Comparison of ENCODE assay signal across 8 cellular contexts in genomic region chr19:53908106-53908932, GRCh38. TPM values are rescaled to one million over a fixed set of nuclear protein-coding genes. Genes with fewer than 3 reads are reported as not detected.
DNase-seq lines count a peak whose midpoint lies in the region; ATAC-seq, FAIRE-seq and TF ChIP-seq lines count a peak whose summit lies in the region.

No MANE protein-coding gene starts in this region.

- H3K4me3 ChIP-seq in GM12878: no peak overlapping the region
- H3K4me3 ChIP-seq in lower leg skin (ENCODE audit: low read depth, poor library complexity, severe bottlenecking): no peak overlapping the region

- intact Hi-C loops in GM12878 (cut with micrococcal nuclease; ENCODE audit: unreplicated experiment) (no loop called here), lower leg skin (cut with DNase I; ENCODE audit: low total_unique reads) (loop anchor here (10.0 kb wide), 1 partner anchor 116 kb away; no protein-coding TSS in a partner anchor)

- POLR2A ChIA-PET in GM12878 (lab: Charles Lee): no interaction called here

- in situ Hi-C loops in GM12878 (cut with MboI): no loop called here

- H3K36me3 Mint-ChIP-seq in T-helper 17 cell (ENCODE audit: low read depth) (peaks cover 22% of the 10 kb centered on the region), immature natural killer cell (peaks cover 4 to 6% (median 5%) of the 10 kb centered on the region in 3 donors)

- H2AFZ ChIP-seq in GM12878 (ENCODE audit: control insufficient read depth, low read depth, low read length): no peak overlapping the region

- BruUV-seq in GM12878 (replicated peaks; lab: Mats Ljungman, UMichigan): no TSS peak

- no peaks in the 10 kb centered on the region for H3K27me3 ChIP-seq in GM12878 (replicated peaks in 1 of 2; ENCODE audit: control insufficient read depth in 2 of 2, insufficient read depth in 2 of 2, low read length in 1 of 2)

- no peak for TF ChIP-seq POLR2A in GM12878 (IDR thresholded peaks at IDR 0.05; ENCODE audit: low read depth, low read length)
- no peak for TF ChIP-seq POLR2A in lower leg skin (IDR thresholded peaks at IDR 0.05)

- H3K9ac ChIP-seq in GM12878 (ENCODE audit: control insufficient read depth, insufficient read depth, low read length): no peak overlapping the region

- ATAC-seq in T-helper 17 cell: peak; percentile 73
- no peak for ATAC-seq in GM12878
- no peak for ATAC-seq in GM19351 (IDR thresholded peaks at IDR 0.05; ENCODE audit: unreplicated experiment)

- no peaks in the 10 kb centered on the region for H3K4me1 ChIP-seq in GM12878 (ENCODE audit: control insufficient read depth, insufficient read depth, low read length)

- RAD21 ChIA-PET in GM12878 (lab: Charles Lee; ENCODE audit: unreplicated experiment): no interaction called here

- TF ChIP-seq EP300 in GM12878 (IDR thresholded peaks at IDR 0.05; ENCODE audit: borderline replicate concordance in 1 of 2, control insufficient read depth in 1 of 2, low read depth in 2 of 2, low read length in 2 of 2): no peak

- WGBS in GM12878 (ENCODE audit: insufficient coverage, insufficient replicate concordance, low lambda C conversion rate, missing lambda C conversion rate): 15% methylated on average over 21 of the region's 51 CpGs
- 2 to 4% methylated on average over 39 to 47 of the region's 51 CpGs for WGBS in lower leg skin, 2 donors

- H3K9me3 Mint-ChIP-seq in immature natural killer cell: peaks cover 0 to 5% (median 0%) of the 10 kb centered on the region in 6 donors

- H3K4me3 Mint-ChIP-seq in T-helper 17 cell (peak overlapping the region; percentile 47), immature natural killer cell (peak overlapping the region; percentile 33 to 70 (median 50))

- TF ChIP-seq CTCF in GM12878 (IDR thresholded peaks at IDR 0.05 in 2 of 3, conservative IDR thresholded peaks at IDR 0.05 in 1 of 3; ENCODE audit: control insufficient read depth in 2 of 3, extremely low read depth in 1 of 3, insufficient read depth in 1 of 3, low read depth in 3 of 3, low read length in 3 of 3): no peak
- no peak for TF ChIP-seq CTCF in lower leg skin (IDR thresholded peaks at IDR 0.05)

- H3K27ac ChIP-seq in GM12878 (ENCODE audit: control insufficient read depth, insufficient read depth): no peak overlapping the region

- H3K27me3 Mint-ChIP-seq in T-helper 17 cell (peaks cover 71% of the 10 kb centered on the region), immature natural killer cell (ENCODE audit: low read depth in 3 of 3) (peaks cover 18 to 42% (median 25%) of the 10 kb centered on the region in 3 donors)

- H3K27ac Mint-ChIP-seq in T-helper 17 cell (no peak overlapping the region), immature natural killer cell (no peak overlapping the region)

- no peaks in the 10 kb centered on the region for H3K79me2 ChIP-seq in GM12878 (ENCODE audit: control insufficient read depth, insufficient read depth, low read length)

- DNase-seq in NCI-H1105 treated with DMSO at 0.1 percent for 48 hours (lab: John Stamatoyannopoulos, UW) (peak; percentile 12), NCI-H1105 (lab: John Stamatoyannopoulos, UW) (no peak), T-helper 17 cell (peak in 1 of 3 donors; percentile 22), GM12878 (ENCODE audit: low read depth, low spot score) (no peak), immature natural killer cell (no peak), lower leg skin (ENCODE audit: low spot score in 2 of 2) (no peak)
- DNase-seq in stimulated activated CD4-positive, alpha-beta T cell treated with anti-CD3 and anti-CD28 coated beads, Interleukin-4, amount 100 ng/mL, for 1 hour: peak; percentile 58

- H3K9me3 ChIP-seq in T-helper 17 cell (ENCODE audit: control insufficient read depth, low read length, poor library complexity, severe bottlenecking) (no peaks in the 10 kb centered on the region), GM12878 (replicated peaks; ENCODE audit: control insufficient read depth, insufficient read depth, low read length) (no peaks in the 10 kb centered on the region; the same call in 2 of the 3 replicates)

- H4K20me1 ChIP-seq in GM12878 (ENCODE audit: control insufficient read depth, insufficient read depth): no peaks in the 10 kb centered on the region

- SMC1A ChIA-PET in GM12878 (lab: Charles Lee; ENCODE audit: uncharacterized antibody, unreplicated experiment): no interaction called here

- no peak for TF ChIP-seq RAD21 in GM12878 (IDR thresholded peaks at IDR 0.05; ENCODE audit: insufficient read depth, low read depth, low read length)

- H3K36me3 ChIP-seq in GM12878 (ENCODE audit: control insufficient read depth in 2 of 2, insufficient read depth in 2 of 2, low read length in 1 of 2): no peaks in the 10 kb centered on the region

- no peak overlapping the region for H3K4me2 ChIP-seq in GM12878 (ENCODE audit: control insufficient read depth, insufficient read depth)

- CTCF ChIA-PET in GM12878 (lab: Yijun Ruan, JAX): no interaction called here

- H3K4me1 Mint-ChIP-seq in T-helper 17 cell (peaks cover 27% of the 10 kb centered on the region), immature natural killer cell (peaks cover 24 to 29% of the 10 kb centered on the region in 2 donors)

- no peak for FAIRE-seq in GM12878 (lab: Jason Lieb, UNC)

RNA-seq across cellular contexts. Expression of gene CACNG7, which starts 0.8 kb away (rescaled TPM):
- total RNA-seq in T-helper 17 cell (not detected), GM12878 (2014; rRNA removed) (not detected in 2 replicates), GM12878 (2014; rRNA removed; fragmentation: Illumina TruSeq; extraction: Trizol) (not detected in 2 replicates), GM12878 (2021) (not detected in 2 replicates), lower leg skin (not detected)
- total RNA-seq in GM12878 (2013; cell fraction: nucleolus; rRNA removed): not detected in 2 replicates
- not detected for polyA plus RNA-seq in GM12878 (2011; ENCODE audit: low read depth)
- polyA plus RNA-seq in GM12878 (2011; rRNA removed) (not detected in 2 replicates), GM12878 (2014; fragmentation: Illumina TruSeq; extraction: Trizol) (not detected in 2 replicates), GM12878 (2014; fragmentation: Nextera tagmentation; extraction: Ambion mirVana) (not detected), GM12878 (2014; rRNA removed) (not detected in 2 replicates), GM12878 (2016; fragmentation: Nextera tagmentation; extraction: Ambion mirVana) (not detected), immature natural killer cell (not detected)
- not detected in 2 replicates for polyA plus RNA-seq in GM12878 (2011; cell fraction: cytosol; rRNA removed)
- polyA plus RNA-seq in GM12878 (2011; cell fraction: nucleus; rRNA removed): not detected in 2 replicates
- not detected in 2 replicates for polyA plus RNA-seq in GM12878 (2012)
- not detected in 2 replicates for polyA minus RNA-seq in GM12878 (2011; rRNA and poly(A)+ RNA removed)
- not detected in 2 replicates for polyA minus RNA-seq in GM12878 (2011; cell fraction: cytosol; rRNA and poly(A)+ RNA removed)
- not detected in 2 replicates for polyA minus RNA-seq in GM12878 (2011; cell fraction: nucleus; rRNA and poly(A)+ RNA removed)

RNA-seq across cellular contexts. Expression of gene PRKCG, which starts 26.3 kb away (rescaled TPM):
- total RNA-seq in T-helper 17 cell (1 to 10 TPM; 1.1 to 1.4 TPM), GM12878 (2014; rRNA removed) (not detected in 2 replicates), GM12878 (2014; rRNA removed; fragmentation: Illumina TruSeq; extraction: Trizol) (not detected in 2 replicates), GM12878 (2021) (not detected in 2 replicates), lower leg skin (not detected)
- not detected in 2 replicates for total RNA-seq in GM12878 (2013; cell fraction: nucleolus; rRNA removed)
- polyA plus RNA-seq in GM12878 (2011; ENCODE audit: low read depth): not detected
- polyA plus RNA-seq in GM12878 (2011; rRNA removed) (not detected in 2 replicates), GM12878 (2014; fragmentation: Illumina TruSeq; extraction: Trizol) (not detected in 2 replicates), GM12878 (2014; fragmentation: Nextera tagmentation; extraction: Ambion mirVana) (not detected), GM12878 (2014; rRNA removed) (not detected in 2 replicates), GM12878 (2016; fragmentation: Nextera tagmentation; extraction: Ambion mirVana) (not detected), immature natural killer cell (not detected)
- polyA plus RNA-seq in GM12878 (2011; cell fraction: cytosol; rRNA removed): not detected in 2 replicates
- not detected in 2 replicates for polyA plus RNA-seq in GM12878 (2011; cell fraction: nucleus; rRNA removed)
- polyA plus RNA-seq in GM12878 (2012): not detected in 2 replicates
- not detected in 2 replicates for polyA minus RNA-seq in GM12878 (2011; rRNA and poly(A)+ RNA removed)
- not detected in 2 replicates for polyA minus RNA-seq in GM12878 (2011; cell fraction: cytosol; rRNA and poly(A)+ RNA removed)
- polyA minus RNA-seq in GM12878 (2011; cell fraction: nucleus; rRNA and poly(A)+ RNA removed): not detected in 2 replicates

RNA-seq across cellular contexts. Expression of gene MYADM, which starts 40.6 kb away (rescaled TPM):
- total RNA-seq in T-helper 17 cell: 100 to 1,000 TPM; 392 to 670 TPM
- total RNA-seq in GM12878 (2013; cell fraction: nucleolus; rRNA removed): 0.38 and 0.93 TPM in 2 replicates
- 0.05 and 0.11 TPM in 2 replicates for total RNA-seq in GM12878 (2014; rRNA removed)
- total RNA-seq in GM12878 (2014; rRNA removed; fragmentation: Illumina TruSeq; extraction: Trizol): 0.13 TPM in 1 of 2 replicates, not detected in the other
- 0.46 and 0.72 TPM in 2 replicates for total RNA-seq in GM12878 (2021)
- 0.66 TPM for polyA plus RNA-seq in GM12878 (2011; ENCODE audit: low read depth)
- 0.03 and 0.14 TPM in 2 replicates for polyA plus RNA-seq in GM12878 (2011; rRNA removed)
- polyA plus RNA-seq in GM12878 (2011; cell fraction: cytosol; rRNA removed): 0.10 and 0.55 TPM in 2 replicates
- 0.16 and 0.31 TPM in 2 replicates for polyA plus RNA-seq in GM12878 (2011; cell fraction: nucleus; rRNA removed)
- 1.1 TPM in 2 replicates for polyA plus RNA-seq in GM12878 (2012)
- 0.09 TPM in 1 of 2 replicates, not detected in the other for polyA plus RNA-seq in GM12878 (2014; fragmentation: Illumina TruSeq; extraction: Trizol)
- polyA plus RNA-seq in GM12878 (2014; fragmentation: Nextera tagmentation; extraction: Ambion mirVana): under 1 TPM; 0.04 to 0.10 TPM
- 0.09 TPM in 1 of 2 replicates, not detected in the other for polyA plus RNA-seq in GM12878 (2014; rRNA removed)
- polyA plus RNA-seq in GM12878 (2016; fragmentation: Nextera tagmentation; extraction: Ambion mirVana): under 1 TPM; 0.06 to 0.23 TPM
- 0.15 TPM in 1 of 2 replicates, not detected in the other for polyA minus RNA-seq in GM12878 (2011; rRNA and poly(A)+ RNA removed)
- not detected in 2 replicates for polyA minus RNA-seq in GM12878 (2011; cell fraction: cytosol; rRNA and poly(A)+ RNA removed)
- polyA minus RNA-seq in GM12878 (2011; cell fraction: nucleus; rRNA and poly(A)+ RNA removed): 0.29 TPM in 1 of 2 replicates, not detected in the other
- 10 to 100 TPM; 20.1 to 40.5 (median 34.0) TPM for polyA plus RNA-seq in immature natural killer cell
- total RNA-seq in lower leg skin: 10 to 100 TPM; 20.4 to 49.2 (median 33.6) TPM

RNA-seq across cellular contexts. Expression of gene CACNG8, which starts 54.4 kb away (rescaled TPM):
- total RNA-seq in T-helper 17 cell: under 1 TPM; 0.05 to 0.22 TPM
- total RNA-seq in GM12878 (2013; cell fraction: nucleolus; rRNA removed): not detected in 2 replicates
- not detected in 2 replicates for total RNA-seq in GM12878 (2014; rRNA removed)
- not detected in 2 replicates for total RNA-seq in GM12878 (2014; rRNA removed; fragmentation: Illumina TruSeq; extraction: Trizol)
- not detected in 2 replicates for total RNA-seq in GM12878 (2021)
- not detected for polyA plus RNA-seq in GM12878 (2011; ENCODE audit: low read depth)
- not detected in 2 replicates for polyA plus RNA-seq in GM12878 (2011; rRNA removed)
- polyA plus RNA-seq in GM12878 (2011; cell fraction: cytosol; rRNA removed): not detected in 2 replicates
- 0.03 TPM in 1 of 2 replicates, not detected in the other for polyA plus RNA-seq in GM12878 (2011; cell fraction: nucleus; rRNA removed)
- not detected in 2 replicates for polyA plus RNA-seq in GM12878 (2012)
- polyA plus RNA-seq in GM12878 (2014; fragmentation: Illumina TruSeq; extraction: Trizol): not detected in 2 replicates
- not detected for polyA plus RNA-seq in GM12878 (2014; fragmentation: Nextera tagmentation; extraction: Ambion mirVana)
- not detected in 2 replicates for polyA plus RNA-seq in GM12878 (2014; rRNA removed)
- polyA plus RNA-seq in GM12878 (2016; fragmentation: Nextera tagmentation; extraction: Ambion mirVana): not detected
- not detected in 2 replicates for polyA minus RNA-seq in GM12878 (2011; rRNA and poly(A)+ RNA removed)
- not detected in 2 replicates for polyA minus RNA-seq in GM12878 (2011; cell fraction: cytosol; rRNA and poly(A)+ RNA removed)
- polyA minus RNA-seq in GM12878 (2011; cell fraction: nucleus; rRNA and poly(A)+ RNA removed): not detected in 2 replicates
- polyA plus RNA-seq in immature natural killer cell: not detected
- under 1 TPM in 2 of 4 donors, not detected in 2; 0.05 to 0.08 TPM for total RNA-seq in lower leg skin

Comparison
In these comparisons a context has a peak if more than half of its experiments do, and no peak if none do; other contexts are left out.
1. DNase-seq: peak in NCI-H1105 treated with DMSO at 0.1 percent for 48 hours (single experiment) and stimulated activated CD4-positive, alpha-beta T cell treated with anti-CD3 and anti-CD28 coated beads, Interleukin-4, amount 100 ng/mL, for 1 hour (single experiment); none in NCI-H1105 (single experiment), GM12878 (single experiment), immature natural killer cell (0 of 3) and lower leg skin (0 of 2).
2. RNA of gene MYADM, which starts 40.6 kb away (total RNA-seq): 392 to 670 TPM in T-helper 17 cell and 20.4 to 49.2 TPM in lower leg skin; 0.05 to 0.93 TPM in GM12878; every median in the first group is over 10 times any median in the second.